In the genomic region with DNA sequence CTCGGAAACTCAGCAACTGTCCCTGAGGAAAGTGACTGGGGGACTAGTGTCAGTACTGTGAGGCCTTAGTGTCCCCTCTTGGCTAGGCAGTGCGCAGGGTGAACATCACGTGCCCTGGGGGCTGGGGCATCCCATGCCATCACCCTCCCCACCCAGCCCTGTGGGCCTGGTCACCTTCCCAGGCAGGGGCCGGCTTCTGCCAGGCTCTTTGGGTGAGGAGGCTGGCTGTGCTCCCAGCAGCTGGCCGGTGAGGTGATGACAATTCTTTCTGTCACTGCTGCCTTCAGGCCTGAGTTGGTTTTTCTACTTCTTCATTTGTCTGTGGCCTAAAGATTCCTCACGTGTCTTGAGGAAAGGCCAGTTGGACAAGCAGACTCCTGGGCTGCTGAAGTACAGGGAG, we compare ENCODE assay signal across 1 cellular context.
TF ChIP-seq lines count a peak whose summit lies in the region.

No MANE protein-coding gene starts in this region.

TF ChIP-seq in SK-N-SH treated with all-trans-retinoic acid at 6 μM for 48 hours, 23 proteins besides CTCF, POLR2A, EP300 and RAD21 (continued from another document):
- TF ChIP-seq, protein P1, sequence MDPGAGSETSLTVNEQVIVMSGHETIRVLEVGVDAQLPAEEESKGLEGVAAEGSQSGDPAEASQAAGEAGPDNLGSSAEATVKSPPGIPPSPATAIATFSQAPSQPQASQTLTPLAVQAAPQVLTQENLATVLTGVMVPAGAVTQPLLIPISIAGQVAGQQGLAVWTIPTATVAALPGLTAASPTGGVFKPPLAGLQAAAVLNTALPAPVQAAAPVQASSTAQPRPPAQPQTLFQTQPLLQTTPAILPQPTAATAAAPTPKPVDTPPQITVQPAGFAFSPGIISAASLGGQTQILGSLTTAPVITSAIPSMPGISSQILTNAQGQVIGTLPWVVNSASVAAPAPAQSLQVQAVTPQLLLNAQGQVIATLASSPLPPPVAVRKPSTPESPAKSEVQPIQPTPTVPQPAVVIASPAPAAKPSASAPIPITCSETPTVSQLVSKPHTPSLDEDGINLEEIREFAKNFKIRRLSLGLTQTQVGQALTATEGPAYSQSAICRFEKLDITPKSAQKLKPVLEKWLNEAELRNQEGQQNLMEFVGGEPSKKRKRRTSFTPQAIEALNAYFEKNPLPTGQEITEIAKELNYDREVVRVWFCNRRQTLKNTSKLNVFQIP (CRISPR knock-in tag; IDR thresholded peaks at IDR 0.05; ENCODE audit: borderline replicate concordance, low read depth): no peak
- TF ChIP-seq TCF4 (CRISPR knock-in tag; IDR thresholded peaks at IDR 0.05; ENCODE audit: borderline replicate concordance): no peak
- no peak for TF ChIP-seq CSDC2 (CRISPR knock-in tag; IDR thresholded peaks at IDR 0.05)
- TF ChIP-seq PATZ1 (CRISPR knock-in tag; IDR thresholded peaks at IDR 0.05; ENCODE audit: borderline replicate concordance): no peak
- TF ChIP-seq ZNF8 (CRISPR knock-in tag; IDR thresholded peaks at IDR 0.05): no peak
- no peak for TF ChIP-seq ZFP3 (CRISPR knock-in tag; IDR thresholded peaks at IDR 0.05)
